8 cellular contexts compared by ENCODE assay signal in the genomic region with DNA sequence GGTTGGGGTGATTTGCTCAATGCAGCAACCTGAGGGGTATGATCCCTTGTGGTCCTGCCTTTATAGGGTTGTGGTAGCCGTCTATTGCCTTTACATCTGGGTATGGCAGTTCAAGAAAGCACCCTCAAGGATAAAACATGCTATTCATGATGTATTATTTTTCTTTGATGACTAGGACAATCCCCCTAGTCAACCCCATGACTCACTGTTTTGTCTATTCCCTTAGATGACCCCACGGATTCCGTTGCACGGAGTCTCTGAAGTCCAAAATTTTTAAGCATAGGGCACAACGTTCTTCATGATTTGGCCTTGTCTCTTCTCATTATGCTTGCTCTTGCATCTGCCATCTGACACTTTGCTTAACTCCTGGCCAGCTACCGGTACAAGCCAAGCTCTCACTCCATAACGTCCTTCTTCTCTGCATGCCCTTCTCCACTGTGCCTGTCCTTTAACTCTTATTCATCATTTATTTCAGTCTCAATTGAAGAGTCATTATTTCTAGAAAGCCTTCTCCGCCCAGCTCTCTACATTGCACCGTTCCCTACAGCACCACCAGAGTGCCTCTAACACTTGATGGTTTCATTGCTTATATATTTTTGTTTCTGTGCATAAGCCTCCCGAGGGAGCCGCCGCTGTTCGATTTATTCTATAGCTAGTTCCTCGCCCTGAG. TPM values are rescaled to one million over a fixed set of nuclear protein-coding genes. Genes with fewer than 3 reads are reported as not detected.
A peak's percentile ranks its signal among the peaks of the same experiment; 100 is the strongest.
DNase-seq lines count a peak whose midpoint lies in the region; ATAC-seq and TF ChIP-seq lines count a peak whose summit lies in the region.

No MANE protein-coding gene starts in this region.

- peaks cover 0 to 6% of the 10 kb centered on the region in 2 donors for H3K9me3 Mint-ChIP-seq in effector memory CD8-positive, alpha-beta T cell

- TF ChIP-seq CTCF in DOHH2 (IDR thresholded peaks at IDR 0.05; ENCODE audit: low read depth, low read length, poor library complexity, severe bottlenecking) (no peak), OCI-LY1 (IDR thresholded peaks at IDR 0.05; ENCODE audit: low read length) (no peak), osteoblast (IDR thresholded peaks at IDR 0.05; ENCODE audit: extremely low read depth, low read depth, low read length) (no peak)

- H3K36me3 ChIP-seq in DOHH2 (ENCODE audit: control insufficient read depth, low read length) (no peaks in the 10 kb centered on the region), OCI-LY1 (ENCODE audit: insufficient read depth, low read length) (no peaks in the 10 kb centered on the region), osteoblast (ENCODE audit: insufficient read depth, low read length) (no peaks in the 10 kb centered on the region)

- H3K9me3 ChIP-seq in DOHH2 (ENCODE audit: control insufficient read depth, insufficient read depth, low read length) (no peaks in the 10 kb centered on the region), OCI-LY1 (ENCODE audit: low read length) (no peaks in the 10 kb centered on the region), osteoblast (ENCODE audit: low read depth, low read length) (no peaks in the 10 kb centered on the region)

- H3K4me3 Mint-ChIP-seq in effector memory CD8-positive, alpha-beta T cell = peak overlapping the region; percentile 95

- H3K9me2 ChIP-seq in DOHH2 (replicated peaks; ENCODE audit: control insufficient read depth, low read length) (no peaks in the 10 kb centered on the region), OCI-LY1 (ENCODE audit: low read depth, low read length) (no peaks in the 10 kb centered on the region)

- no peaks in the 10 kb centered on the region for H3K27me3 Mint-ChIP-seq in effector memory CD8-positive, alpha-beta T cell

- H3K79me2 ChIP-seq in DOHH2 (ENCODE audit: control insufficient read depth, low read length) = peaks cover 32% of the 10 kb centered on the region
- H3K79me2 ChIP-seq in OCI-LY1 (ENCODE audit: insufficient read depth, low read length) = no peaks in the 10 kb centered on the region
- peaks cover 29% of the 10 kb centered on the region for H3K79me2 ChIP-seq in osteoblast (ENCODE audit: insufficient read depth, low read length)

- ATAC-seq in effector memory CD8-positive, alpha-beta T cell (replicated peaks) = no peak
- ATAC-seq in HG03460 (IDR thresholded peaks at IDR 0.05; ENCODE audit: unreplicated experiment) = no peak
- no peak for ATAC-seq in GM18861 (IDR thresholded peaks at IDR 0.05; ENCODE audit: unreplicated experiment)

- H3K27ac ChIP-seq in DOHH2 (ENCODE audit: low read depth, low read length) (no peak overlapping the region), OCI-LY1 (ENCODE audit: low read depth, low read length, poor library complexity, severe bottlenecking) (no peak overlapping the region), osteoblast (ENCODE audit: low read depth, low read length) (peak overlapping the region; percentile 95)

- no peaks in the 10 kb centered on the region for H4K20me1 ChIP-seq in DOHH2 (ENCODE audit: control insufficient read depth, insufficient read depth, low read depth, low read length)
- no peaks in the 10 kb centered on the region for H4K20me1 ChIP-seq in OCI-LY1 (ENCODE audit: insufficient read depth, low read length)
- no peaks in the 10 kb centered on the region for H4K20me1 ChIP-seq in osteoblast (ENCODE audit: insufficient read depth, low read length)

- H3K9ac ChIP-seq in OCI-LY1 (ENCODE audit: low read length) = peak overlapping the region; percentile 81; the same call in 1 of the 2 replicates

- DNase-seq in effector memory CD8-positive, alpha-beta T cell = peak in 1 of 3 experiments; percentile 2
- DNase-seq in osteoblast (ENCODE audit: insufficient read length, low spot score, missing footprints) (no peak), NCI-H1436 (lab: John Stamatoyannopoulos, UW) (no peak)
- DNase-seq in stimulated activated CD8-positive, alpha-beta memory T cell treated with anti-CD3 and anti-CD28 coated beads, Interleukin-4, amount 100 ng/mL, for 48 hours = no peak

- H3K4me3 ChIP-seq in DOHH2 (ENCODE audit: low read length) = peak overlapping the region; percentile 92
- peak overlapping the region; percentile 78 for H3K4me3 ChIP-seq in OCI-LY1 (ENCODE audit: low read depth, low read length, poor library complexity, severe bottlenecking)
- H3K4me3 ChIP-seq in osteoblast (ENCODE audit: insufficient read depth, low read length) = peak overlapping the region; percentile 90

- H3F3A ChIP-seq in DOHH2 (ENCODE audit: control insufficient read depth, insufficient read depth) = no peaks in the 10 kb centered on the region
- no peaks in the 10 kb centered on the region for H3F3A ChIP-seq in OCI-LY1 (ENCODE audit: insufficient read depth, low read length)

- H2AFZ ChIP-seq in OCI-LY1 (ENCODE audit: low read length) (peak overlapping the region; percentile 97), osteoblast (ENCODE audit: low read length) (peak overlapping the region; percentile 61)

- H3K4me2 ChIP-seq in DOHH2 (ENCODE audit: low read length) = peak overlapping the region; percentile 84
- peak overlapping the region; percentile 81 for H3K4me2 ChIP-seq in OCI-LY1 (ENCODE audit: low read length)
- H3K4me2 ChIP-seq in osteoblast (ENCODE audit: insufficient read depth, low read length) = peak overlapping the region; percentile 95

- H3K27me3 ChIP-seq in DOHH2 (ENCODE audit: control insufficient read depth, low read length) = no peaks in the 10 kb centered on the region; the same call in 1 of the 2 replicates
- H3K27me3 ChIP-seq in OCI-LY1 (ENCODE audit: insufficient read depth, low read length) = no peaks in the 10 kb centered on the region
- H3K27me3 ChIP-seq in osteoblast (ENCODE audit: insufficient read depth, low read length) = no peaks in the 10 kb centered on the region

- H3K36me3 Mint-ChIP-seq in effector memory CD8-positive, alpha-beta T cell (ENCODE audit: insufficient read depth) = peaks cover 2% of the 10 kb centered on the region

- H3K4me1 ChIP-seq in DOHH2 (ENCODE audit: control insufficient read depth, low read length) (peaks cover 21% of the 10 kb centered on the region), OCI-LY1 (ENCODE audit: insufficient read depth, low read length, severe bottlenecking) (peaks cover 19% of the 10 kb centered on the region), osteoblast (ENCODE audit: insufficient read depth, low read length) (peaks cover 34% of the 10 kb centered on the region)

- H3K4me1 Mint-ChIP-seq in effector memory CD8-positive, alpha-beta T cell (ENCODE audit: low read depth in 2 of 2) = peaks cover 18 to 19% of the 10 kb centered on the region in 2 donors

- peak overlapping the region; percentile 88 to 94 for H3K27ac Mint-ChIP-seq in effector memory CD8-positive, alpha-beta T cell

RNA-seq across cellular contexts. Expression of a gene that starts 0.8 kb away (rescaled TPM):
- total RNA-seq in osteoblast = 4.3 and 4.4 TPM in 2 replicates
